ENCODE assay signal across 8 cellular contexts in the genomic region with DNA sequence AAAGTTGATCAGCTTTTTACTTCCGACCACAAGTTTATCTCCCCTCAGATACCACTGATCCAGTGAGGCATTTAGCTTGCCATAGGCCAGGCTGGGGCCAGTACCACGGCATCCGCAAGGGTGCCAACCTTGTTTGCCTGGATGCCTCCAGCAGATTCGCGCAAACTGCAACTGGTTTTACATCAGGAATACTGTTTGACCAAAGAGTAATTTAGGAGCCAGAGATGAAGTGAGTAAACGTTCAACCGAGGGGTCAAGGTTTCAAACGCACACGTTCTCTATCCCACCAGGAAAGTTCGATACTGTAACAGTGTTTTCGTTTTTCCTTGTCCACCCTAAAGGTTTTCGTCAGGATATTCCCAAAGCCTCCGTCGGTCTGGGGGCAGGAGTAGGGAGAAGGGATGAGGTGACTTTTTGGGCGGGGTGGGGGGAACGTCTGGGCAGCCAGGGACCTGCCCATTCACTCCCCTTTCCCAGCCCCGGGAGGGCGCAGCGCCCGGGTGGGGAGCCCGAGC. TPM values are rescaled to one million over a fixed set of nuclear protein-coding genes. Genes with fewer than 3 reads are reported as not detected.
A peak's percentile ranks its signal among the peaks of the same experiment; 100 is the strongest.
DNase-seq lines count a peak whose midpoint lies in the region; ATAC-seq and TF ChIP-seq lines count a peak whose summit lies in the region.

A gene with protein sequence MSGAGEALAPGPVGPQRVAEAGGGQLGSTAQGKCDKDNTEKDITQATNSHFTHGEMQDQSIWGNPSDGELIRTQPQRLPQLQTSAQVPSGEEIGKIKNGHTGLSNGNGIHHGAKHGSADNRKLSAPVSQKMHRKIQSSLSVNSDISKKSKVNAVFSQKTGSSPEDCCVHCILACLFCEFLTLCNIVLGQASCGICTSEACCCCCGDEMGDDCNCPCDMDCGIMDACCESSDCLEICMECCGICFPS (plus strand): TSS at position 459 of the 515 bp plus-strand sequence. CDS start 940 bp downstream, outside the sequence.

- DNase-seq in AG20443 (ENCODE audit: low spot score) (peak; percentile 9), NCI-H748 treated with DMSO at 0.1 percent for 48 hours (lab: John Stamatoyannopoulos, UW) (peak; percentile 19), ascending aorta (ENCODE audit: low spot score in 2 of 2) (peak in 1 of 2 donors; percentile 63), skeletal muscle cell (ENCODE audit: low read depth) (no peak), EL (no peak), epidermal melanocyte (ENCODE audit: insufficient read length, low spot score) (no peak)

- H3K36me3 ChIP-seq in ascending aorta: no peaks in the 10 kb centered on the region

- H3K4me3 ChIP-seq in ascending aorta: peak within 1 kb of the TSS; percentile 76 to 83
- H3K4me3 ChIP-seq in iPS-11a (ENCODE audit: low read depth, low read length): peak within 1 kb of the TSS; percentile 62
- peak within 1 kb of the TSS; percentile 77 for H3K4me3 ChIP-seq in skeletal muscle cell (ENCODE audit: low read depth, low read length)

- ATAC-seq in HG02798 (IDR thresholded peaks at IDR 0.05; ENCODE audit: poor library complexity, unreplicated experiment): no peak

- H3K27me3 ChIP-seq in ascending aorta: no peaks in the 10 kb centered on the region

- H3K27ac ChIP-seq in ascending aorta: peak within 1 kb of the TSS; percentile 91 to 95

- no peak for TF ChIP-seq CTCF in ascending aorta (IDR thresholded peaks at IDR 0.05)

- H3K9me3 ChIP-seq in ascending aorta: no peaks in the 10 kb centered on the region

- intact Hi-C loops in ascending aorta (cut with DNase I): loop anchor here (1.0 to 10.0 kb wide), 5 partner anchors 86 to 834 kb away; a partner anchor contains a TSS

- H3K4me1 ChIP-seq in ascending aorta: peaks cover 4 to 13% of the 10 kb centered on the region in 2 donors

RNA-seq across cellular contexts. Expression of the gene that starts here (rescaled TPM):
- total RNA-seq in ascending aorta: 13.3 TPM

Comparison
In these comparisons a context has a peak if more than half of its experiments do, and no peak if none do; other contexts are left out.
1. DNase-seq: peak in AG20443 (single experiment) and NCI-H748 treated with DMSO at 0.1 percent for 48 hours (single experiment); none in skeletal muscle cell (single experiment), EL (single experiment) and epidermal melanocyte (single experiment).
2. Peak in every context shown above with its lines, with median percentiles within 50 percentile points of each other: H3K4me3 ChIP-seq.